ENCODE assay signal across 8 cellular contexts in the genomic region with DNA sequence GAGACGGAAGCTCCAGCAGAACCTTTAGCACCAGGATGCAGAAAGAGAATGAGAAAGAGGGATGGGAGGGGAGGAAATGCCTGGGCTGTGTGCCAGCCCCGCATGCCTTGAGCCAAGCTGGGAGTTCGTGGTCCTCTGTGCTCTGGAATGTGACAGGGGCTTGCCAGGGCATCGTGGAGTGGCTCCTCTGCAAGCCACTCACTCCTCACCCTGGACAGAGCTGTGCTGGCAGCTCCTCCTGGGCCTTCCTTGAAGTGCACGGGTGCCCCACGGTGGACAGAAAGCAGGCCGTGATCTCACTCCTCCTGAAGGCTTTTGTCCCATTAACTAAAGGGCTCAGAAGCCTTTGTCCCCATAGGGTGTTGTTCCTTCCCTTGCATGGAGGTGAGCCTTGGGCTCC. TPM values are rescaled to one million over a fixed set of nuclear protein-coding genes. Genes with fewer than 3 reads are reported as not detected.
DNase-seq lines count a peak whose midpoint lies in the region; ATAC-seq and TF ChIP-seq lines count a peak whose summit lies in the region.

No MANE protein-coding gene starts in this region.

- no TSS peak for BruUV-seq in mammary epithelial cell (replicated peaks; lab: Mats Ljungman, UMichigan)

- intact Hi-C loops in mammary epithelial cell (cut with micrococcal nuclease): loop anchor here (1.0 to 5.0 kb wide), 4 partner anchors 47 to 168 kb away; no protein-coding TSS in a partner anchor
- intact Hi-C loops in left lung (cut with DNase I): no loop called here

- ATAC-seq in left lung (peak; percentile 88), GM19351 (IDR thresholded peaks at IDR 0.05; ENCODE audit: unreplicated experiment) (no peak)

- in situ Hi-C loops in mammary epithelial cell (cut with MboI; ENCODE audit: low sequenced_read_pairs in 2 of 2): no loop called here

- no peaks in the 10 kb centered on the region for H3K9me3 ChIP-seq in Loucy (ENCODE audit: insufficient read depth, low read depth, low read length)
- no peaks in the 10 kb centered on the region for H3K9me3 ChIP-seq in mammary epithelial cell (replicated peaks; ENCODE audit: insufficient read depth, low read length)
- peaks cover 0 to 3% of the 10 kb centered on the region in 2 donors for H3K9me3 ChIP-seq in left lung
- H3K9me3 ChIP-seq in tibial nerve: peaks cover 0 to 12% (median 0%) of the 10 kb centered on the region in 4 donors

- no peak overlapping the region for H3K4me2 ChIP-seq in Loucy (ENCODE audit: low read depth, low read length, poor library complexity, severe bottlenecking)
- H3K4me2 ChIP-seq in mammary epithelial cell (ENCODE audit: insufficient read depth, low read depth, low read length): no peak overlapping the region

- H3K36me3 ChIP-seq in Loucy (ENCODE audit: insufficient read depth, low read length) (no peaks in the 10 kb centered on the region), mammary epithelial cell (ENCODE audit: insufficient read depth, low read length) (no peaks in the 10 kb centered on the region), left lung (no peaks in the 10 kb centered on the region), tibial nerve (no peaks in the 10 kb centered on the region)

- H3K79me2 ChIP-seq in Loucy (ENCODE audit: insufficient read depth, low read length) (no peaks in the 10 kb centered on the region), mammary epithelial cell (ENCODE audit: insufficient read depth, low read length) (no peaks in the 10 kb centered on the region)

- no peak overlapping the region for H3K27ac ChIP-seq in mammary epithelial cell (ENCODE audit: insufficient read depth, low read depth, low read length)
- H3K27ac ChIP-seq in left lung: no peak overlapping the region
- H3K27ac ChIP-seq in tibial nerve: peak overlapping the region in 2 of 4 donors; percentile 19 to 58

- peak in 1 of 2 donors; percentile 65 for TF ChIP-seq EP300 in tibial nerve (IDR thresholded peaks at IDR 0.05)

- H4K20me1 ChIP-seq in Loucy (ENCODE audit: insufficient read depth, low read length, poor library complexity, severe bottlenecking) (no peaks in the 10 kb centered on the region), mammary epithelial cell (ENCODE audit: insufficient read depth, low read length) (no peaks in the 10 kb centered on the region)

- H3K4me1 ChIP-seq in Loucy (ENCODE audit: insufficient read depth, low read length, poor library complexity, severe bottlenecking): no peaks in the 10 kb centered on the region
- H3K4me1 ChIP-seq in mammary epithelial cell (ENCODE audit: insufficient read depth, low read length): no peaks in the 10 kb centered on the region
- H3K4me1 ChIP-seq in left lung: no peaks in the 10 kb centered on the region
- peaks cover 0 to 34% (median 14%) of the 10 kb centered on the region in 4 donors for H3K4me1 ChIP-seq in tibial nerve

- dilution Hi-C loops in mammary epithelial cell (cut with HindIII; ENCODE audit: low sequenced_read_pairs): no loop called here

- H3K9ac ChIP-seq in Loucy (ENCODE audit: low read depth, low read length, poor library complexity, severe bottlenecking): no peak overlapping the region
- no peak overlapping the region for H3K9ac ChIP-seq in mammary epithelial cell (ENCODE audit: insufficient read depth, low read length)

- no peak overlapping the region for H2AFZ ChIP-seq in Loucy (ENCODE audit: low read length)
- no peak overlapping the region for H2AFZ ChIP-seq in mammary epithelial cell (ENCODE audit: low read depth, low read length)

- H3K4me3 ChIP-seq in Loucy (ENCODE audit: low read length, poor library complexity, severe bottlenecking) (no peak overlapping the region), mammary epithelial cell (replicated peaks in 1 of 3; ENCODE audit: insufficient read depth in 1 of 3, low read depth in 2 of 3, low read length in 3 of 3) (no peak overlapping the region), left lung (no peak overlapping the region), tibial nerve (no peak overlapping the region)

- H3K9me2 ChIP-seq in Loucy (replicated peaks; ENCODE audit: low read depth, low read length): no peaks in the 10 kb centered on the region

- no peaks in the 10 kb centered on the region for H3F3A ChIP-seq in Loucy (ENCODE audit: low read depth)

- peak; percentile 59 for DNase-seq in Daoy (ENCODE audit: low read depth)
- DNase-seq in mammary epithelial cell: peak; percentile 30
- peak in 1 of 2 donors; percentile 69 for DNase-seq in left lung
- peak; percentile 63 to 71 for DNase-seq in tibial nerve (ENCODE audit: low spot score in 2 of 2)
- DNase-seq in stimulated activated CD4-positive, alpha-beta T cell treated with anti-CD3 and anti-CD28 coated beads, Interleukin-12 subunit alpha, Interleukin-12 subunit beta, amount 100 ng/mL, for 4 hours: no peak
- DNase-seq in T1000 (lab: John Stamatoyannopoulos, UW): no peak

- TF ChIP-seq CTCF in Loucy (conservative IDR thresholded peaks at IDR 0.05; ENCODE audit: low read length) (peak; percentile 56), mammary epithelial cell (conservative IDR thresholded peaks at IDR 0.05 in 1 of 2, IDR thresholded peaks at IDR 0.05 in 1 of 2; ENCODE audit: extremely low read depth in 1 of 2, insufficient read depth in 1 of 2, low read depth in 1 of 2, low read length in 2 of 2) (peak; percentile 12 to 58), left lung (IDR thresholded peaks at IDR 0.05) (peak; percentile 8 to 21), tibial nerve (IDR thresholded peaks at IDR 0.05) (peak; percentile 49 to 78 (median 54))

- WGBS in mammary epithelial cell (ENCODE audit: low coverage, missing lambda C conversion rate): 43% methylated on average over 2 of the region's 7 CpGs
- WGBS in tibial nerve, 2 donors: 12 to 16% methylated on average over 7 of the region's 7 CpGs

- CTCF ChIA-PET in mammary epithelial cell (lab: Charles Lee; ENCODE audit: low non-redundant PET): interaction anchor here (0.6 to 0.8 kb wide), 3 partner anchors 72 to 168 kb away, joined by 4 to 5 read pairs (median 5); no protein-coding TSS in a partner anchor

- H3K27me3 ChIP-seq in Loucy (ENCODE audit: insufficient read depth, low read length, poor library complexity, severe bottlenecking) (no peaks in the 10 kb centered on the region), mammary epithelial cell (ENCODE audit: insufficient read depth, low read length) (peaks cover 2% of the 10 kb centered on the region), left lung (peaks cover 3 to 4% of the 10 kb centered on the region in 2 donors), tibial nerve (no peaks in the 10 kb centered on the region)

- no peak for TF ChIP-seq POLR2A in tibial nerve (IDR thresholded peaks at IDR 0.05)

RNA-seq across cellular contexts. Expression of a gene that starts 34.8 kb away (rescaled TPM):
- not detected in 2 replicates for total RNA-seq in Daoy (2014; rRNA removed; shearing (Covaris generic))
- total RNA-seq in mammary epithelial cell (under 1 TPM; under 0.01 to 0.12 TPM), left lung (10 to 100 TPM; 19.3 to 20.5 TPM), tibial nerve (100 to 1,000 TPM; 108 to 291 (median 153) TPM)
- polyA plus RNA-seq in mammary epithelial cell: 0.03 TPM
- polyA minus RNA-seq in mammary epithelial cell: 1.6 TPM

RNA-seq across cellular contexts. Expression of a gene that starts 53.2 kb away (rescaled TPM):
- not detected in 2 replicates for total RNA-seq in Daoy (2014; rRNA removed; shearing (Covaris generic))
- total RNA-seq in mammary epithelial cell (not detected), left lung (not detected), tibial nerve (not detected)
- polyA plus RNA-seq in mammary epithelial cell: not detected
- not detected for polyA minus RNA-seq in mammary epithelial cell

Comparison
In these comparisons a context has a peak if more than half of its experiments do, and no peak if none do; other contexts are left out.
1. DNase-seq: peak in Daoy (single experiment), mammary epithelial cell (single experiment) and tibial nerve (2 of 2); none in stimulated activated CD4-positive, alpha-beta T cell treated with anti-CD3 and anti-CD28 coated beads, Interleukin-12 subunit alpha, Interleukin-12 subunit beta, amount 100 ng/mL, for 4 hours (single experiment) and T1000 (single experiment).
2. RNA of a gene that starts 34.8 kb away (total RNA-seq): 108 to 291 TPM in tibial nerve and 19.3 to 20.5 TPM in left lung; under 0.01 to 0.12 TPM in mammary epithelial cell and not detected in Daoy; every median in the first group is over 10 times any median in the second.
3. Peak in every context shown above with its lines, with median percentiles within 50 percentile points of each other: CTCF ChIP-seq.